Comparison of ENCODE assay signal across 12 cellular contexts in the genomic region with DNA sequence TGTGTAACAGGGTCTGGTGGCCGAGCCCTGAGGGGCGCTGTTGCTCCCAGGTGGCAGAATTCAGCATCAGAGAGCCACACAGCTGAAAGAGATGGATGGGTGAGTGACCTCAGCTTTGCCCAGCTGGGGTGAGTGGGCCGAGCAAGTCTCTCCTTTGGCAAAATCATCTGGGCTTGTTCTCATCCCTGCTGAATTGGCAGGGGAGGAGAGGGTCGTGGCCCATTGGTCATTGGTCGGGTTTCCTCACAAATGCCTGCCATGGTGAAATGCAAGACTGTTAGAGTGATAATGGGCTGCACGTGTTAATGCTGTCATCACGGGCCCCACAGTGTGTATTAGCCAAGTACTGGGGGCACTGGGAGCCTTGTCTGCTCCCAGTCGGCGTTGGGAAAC. TPM values are rescaled to one million over a fixed set of nuclear protein-coding genes. Genes with fewer than 3 reads are reported as not detected.
DNase-seq lines count a peak whose midpoint lies in the region; ATAC-seq and TF ChIP-seq lines count a peak whose summit lies in the region.
"Had no signal": no experiment of that assay in that cellular context is flagged by ENCODE, and none has a peak within 500 bp of the region (broad histone marks: within the 10 kb centered on the region; RNA-seq: fewer than 3 reads in every experiment).

No MANE protein-coding gene starts in this region.

- no peaks in the 10 kb centered on the region for H3K36me3 ChIP-seq in GM23248 (ENCODE audit: low read depth)
- no peaks in the 10 kb centered on the region for H3K36me3 ChIP-seq in hepatocyte (replicated peaks; ENCODE audit: insufficient read depth, low read depth)
- H3K36me3 ChIP-seq: cardiac muscle cell had no signal

- peaks cover 19% of the 10 kb centered on the region for H3K4me1 Mint-ChIP-seq in activated T-cell treated with anti-CD3 and anti-CD28 coated beads, Interleukin-2, amount 50 U/mL, for 4 hours (ENCODE audit: low read depth)

- H3K36me3 Mint-ChIP-seq in activated T-cell treated with anti-CD3 and anti-CD28 coated beads, Interleukin-2, amount 50 U/mL, for 4 hours (ENCODE audit: insufficient read depth), result peaks cover 22% of the 10 kb centered on the region
- H3K36me3 Mint-ChIP-seq: natural killer cell had no signal

- H3K79me2 ChIP-seq in GM23248 (ENCODE audit: insufficient read depth), result peaks cover 20% of the 10 kb centered on the region
- H3K79me2 ChIP-seq in hepatocyte, result peaks cover 30% of the 10 kb centered on the region

- peaks cover 54% of the 10 kb centered on the region for H3K4me1 ChIP-seq in GM23248 (ENCODE audit: insufficient read depth)
- peaks cover 33% of the 10 kb centered on the region for H3K4me1 ChIP-seq in hepatocyte (ENCODE audit: insufficient read depth)
- H3K4me1 ChIP-seq: BLaER1 had no signal

- H3F3A ChIP-seq in GM23248 (ENCODE audit: insufficient read depth), result peaks cover 41% of the 10 kb centered on the region

- H4K20me1 ChIP-seq in GM23248 (ENCODE audit: insufficient read depth) (no peaks in the 10 kb centered on the region), hepatocyte (ENCODE audit: insufficient read depth, poor library complexity, severe bottlenecking) (no peaks in the 10 kb centered on the region)

- H3K9me2 ChIP-seq in GM23248 (ENCODE audit: insufficient read depth) (no peaks in the 10 kb centered on the region), hepatocyte (replicated peaks; ENCODE audit: insufficient read depth) (no peaks in the 10 kb centered on the region)

- in situ Hi-C loops in GM23248 (cut with MboI), result no loop called here

- no peak overlapping the region for H2AFZ ChIP-seq in GM23248
- no peak overlapping the region for H2AFZ ChIP-seq in hepatocyte

- DNase-seq in GM23248, result peak; percentile 69
- peak in 23 of 61 donors; percentile 20 to 82 (median 45) for DNase-seq in caudate nucleus (lab: John Stamatoyannopoulos, UW)
- no peak for DNase-seq in hepatocyte (ENCODE audit: low spot score)
- DNase-seq in skeletal muscle cell (ENCODE audit: low read depth), result peak; percentile 62
- no peak for DNase-seq in superior temporal gyrus (ENCODE audit: extremely low spot score)
- DNase-seq in NCI-H2171 treated with DMSO at 0.1 percent for 48 hours (lab: John Stamatoyannopoulos, UW), result no peak
- no peak for DNase-seq in activated T-cell treated with anti-CD3 and anti-CD28 coated beads, Interleukin-2, amount 50 U/mL, for 4 hours
- DNase-seq: activated T-cell treated with anti-CD3 and anti-CD28 coated beads for 4 hours, natural killer cell had no signal

- TF ChIP-seq CTCF in hepatocyte (IDR thresholded peaks at IDR 0.05; ENCODE audit: poor library complexity), result no peak

- H3K4me2 ChIP-seq in GM23248 (ENCODE audit: unreplicated experiment), result no peak overlapping the region
- H3K4me2 ChIP-seq in hepatocyte, result no peak overlapping the region
- H3K4me2 ChIP-seq: BLaER1 had no signal

- no peaks in the 10 kb centered on the region for H3K27me3 ChIP-seq in GM23248 (replicated peaks; ENCODE audit: insufficient read depth)
- no peaks in the 10 kb centered on the region for H3K27me3 ChIP-seq in hepatocyte
- H3K27me3 ChIP-seq: BLaER1, cardiac muscle cell had no signal

- no peaks in the 10 kb centered on the region for H3K9me3 Mint-ChIP-seq in activated T-cell treated with anti-CD3 and anti-CD28 coated beads, Interleukin-2, amount 50 U/mL, for 4 hours
- H3K9me3 Mint-ChIP-seq: natural killer cell had no signal

- no peak for ATAC-seq in activated T-cell treated with anti-CD3 and anti-CD28 coated beads, Interleukin-2, amount 50 U/mL, for 4 hours
- ATAC-seq in GM18909 (IDR thresholded peaks at IDR 0.05; ENCODE audit: poor library complexity, unreplicated experiment), result no peak
- ATAC-seq: natural killer cell had no signal

- 66 to 77% methylated on average over 9 of the region's 9 CpGs for WGBS in GM23248 (ENCODE audit: low coverage in 1 of 2, low lambda C conversion rate in 2 of 2, missing lambda C conversion rate in 2 of 2), 2 experiments
- 91% methylated on average over 9 of the region's 9 CpGs for WGBS in hepatocyte (ENCODE audit: low lambda C conversion rate, missing lambda C conversion rate)

- H3K4me3 Mint-ChIP-seq in activated T-cell treated with anti-CD3 and anti-CD28 coated beads, Interleukin-2, amount 50 U/mL, for 4 hours, result no peak overlapping the region
- H3K4me3 Mint-ChIP-seq: natural killer cell had no signal

- H3K27me3 Mint-ChIP-seq in activated T-cell treated with anti-CD3 and anti-CD28 coated beads, Interleukin-2, amount 50 U/mL, for 4 hours (ENCODE audit: low read depth), result no peaks in the 10 kb centered on the region

- peak overlapping the region; percentile 79; the same call in 1 of the 2 replicates for H3K27ac ChIP-seq in GM23248
- H3K27ac ChIP-seq in caudate nucleus (ENCODE audit: low read depth, low read length), result peak overlapping the region; percentile 64
- H3K27ac ChIP-seq in hepatocyte, result peak overlapping the region; percentile 83
- H3K27ac ChIP-seq: BLaER1 had no signal

- no peak overlapping the region for H3K4me3 ChIP-seq in GM23248
- no peak overlapping the region for H3K4me3 ChIP-seq in hepatocyte
- no peak overlapping the region for H3K4me3 ChIP-seq in skeletal muscle cell (ENCODE audit: low read depth, low read length)
- H3K4me3 ChIP-seq: BLaER1, cardiac muscle cell had no signal

- H3K9ac ChIP-seq in GM23248, result no peak overlapping the region
- H3K9ac ChIP-seq: BLaER1 had no signal

- H3K9me3 ChIP-seq in GM23248 (ENCODE audit: low read depth), result no peaks in the 10 kb centered on the region
- no peaks in the 10 kb centered on the region for H3K9me3 ChIP-seq in hepatocyte (ENCODE audit: low read depth)
- H3K9me3 ChIP-seq: BLaER1 had no signal

RNA-seq across cellular contexts. Expression of a gene that starts 15.9 kb away (rescaled TPM):
- 24.2 and 28.7 TPM in 2 replicates for total RNA-seq in GM23248 (2014; rRNA removed; shearing (Covaris generic))
- polyA plus RNA-seq in GM23248 (2016; fragmentation: Nextera tagmentation; extraction: Ambion mirVana) (13.5 and 17.6 TPM in 2 replicates), hepatocyte (11.7 and 12.1 TPM in 2 replicates)
- 51.1 and 59.7 TPM in 2 replicates for total RNA-seq in hepatocyte
- 10 to 100 TPM; 48.9 to 72.6 (median 64.1) TPM for total RNA-seq in activated T-cell treated with anti-CD3 and anti-CD28 coated beads, Interleukin-2, amount 50 U/mL, for 4 hours

Comparison
In these comparisons a context has a peak if more than half of its experiments do, and no peak if none do; other contexts are left out.
1. DNase-seq: peak in GM23248 (single experiment) and skeletal muscle cell (single experiment); none in hepatocyte (single experiment), superior temporal gyrus (single experiment), NCI-H2171 treated with DMSO at 0.1 percent for 48 hours (single experiment) and activated T-cell treated with anti-CD3 and anti-CD28 coated beads, Interleukin-2, amount 50 U/mL, for 4 hours (single experiment).
2. Peak in every context shown above with its lines, with median percentiles within 50 percentile points of each other: H3K27ac ChIP-seq.